Comparison of ENCODE assay signal across 13 cellular contexts in genomic region chr17:61309857-61310256, GRCh38.
DNase-seq lines count a peak whose midpoint lies in the region; ATAC-seq and TF ChIP-seq lines count a peak whose summit lies in the region.
"Had no signal": no experiment of that assay in that cellular context is flagged by ENCODE, and none has a peak within 500 bp of the region (broad histone marks: within the 10 kb centered on the region; RNA-seq: fewer than 3 reads in every experiment).

No MANE protein-coding gene starts in this region.

- TF ChIP-seq CTCF in SK-N-SH (IDR thresholded peaks at IDR 0.05) (peak; percentile 39), fibroblast of mammary gland (conservative IDR thresholded peaks at IDR 0.05; ENCODE audit: control insufficient read depth, insufficient read depth, low read depth, low read length) (no peak)

- H2AK5ac ChIP-seq in trophoblast cell (ENCODE audit: low read length), result no peak overlapping the region

- no peak overlapping the region for H2BK12ac ChIP-seq in trophoblast cell (ENCODE audit: low read length)

- H2AFZ ChIP-seq in SK-N-SH (ENCODE audit: low read depth) (peak overlapping the region; percentile 21; the same call in 1 of the 2 replicates), trophoblast cell (ENCODE audit: insufficient read depth, low read length, poor library complexity) (no peak overlapping the region)

- H3K4me2 ChIP-seq in SK-N-SH (peak overlapping the region; percentile 61), trophoblast cell (ENCODE audit: low read length) (no peak overlapping the region)

- WGBS in SK-N-SH (ENCODE audit: low lambda C conversion rate), result 54% methylated on average over 4 of the region's 4 CpGs
- WGBS in trophoblast cell (ENCODE audit: extremely low coverage, insufficient coverage, insufficient read length), result no CpG with 5 or more reads among the region's 4 CpGs

- ATAC-seq in HG03354 (IDR thresholded peaks at IDR 0.05; ENCODE audit: poor library complexity, severe bottlenecking, unreplicated experiment) (no peak), GM19351 (IDR thresholded peaks at IDR 0.05; ENCODE audit: unreplicated experiment) (no peak)
- ATAC-seq: activated CD4-positive, CD25-positive, alpha-beta regulatory T cell treated with anti-CD3 and anti-CD28 coated beads, Interleukin-2, amount 50 U/mL, for 24 hours had no signal

- H3K23ac ChIP-seq in trophoblast cell (ENCODE audit: low read length), result no peak overlapping the region

- H3K9ac ChIP-seq in SK-N-SH (peak overlapping the region; percentile 53), trophoblast cell (ENCODE audit: low read length) (no peak overlapping the region)

- H3K4me1 ChIP-seq in SK-N-SH (ENCODE audit: control insufficient read depth in 1 of 2, insufficient read depth in 2 of 2, low read depth in 1 of 2, low read length in 1 of 2) (peaks cover 30 to 48% of the 10 kb centered on the region in 2 experiments), trophoblast cell (ENCODE audit: control insufficient read depth in 1 of 2, insufficient read depth in 2 of 2, low read length in 2 of 2) (peaks cover 0 to 14% of the 10 kb centered on the region in 2 experiments)

- CTCF ChIA-PET in SK-N-SH (lab: Yijun Ruan, JAX), result interaction anchor here (0.6 kb wide), 1 partner anchor 119 kb away, joined by 3 read pairs; no protein-coding TSS in a partner anchor

- no peak for TF ChIP-seq RAD21 in SK-N-SH (IDR thresholded peaks at IDR 0.05; ENCODE audit: low read length)

- no peak overlapping the region for H4K91ac ChIP-seq in trophoblast cell (ENCODE audit: low read depth, low read length)

- H3K79me2 ChIP-seq in SK-N-SH (ENCODE audit: insufficient read depth) (no peaks in the 10 kb centered on the region), trophoblast cell (ENCODE audit: control insufficient read depth, insufficient read depth, low read length, poor library complexity) (no peaks in the 10 kb centered on the region)

- no peak overlapping the region for H3K4ac ChIP-seq in trophoblast cell (ENCODE audit: low read depth, low read length)

- H3K27ac ChIP-seq in SK-N-SH (ENCODE audit: low read depth in 2 of 2, low read length in 1 of 2) (peak overlapping the region; percentile 89 to 98), trophoblast cell (ENCODE audit: low read depth, low read length) (no peak overlapping the region)

- no peaks in the 10 kb centered on the region for H4K20me1 ChIP-seq in SK-N-SH (ENCODE audit: insufficient read depth)

- H3K18ac ChIP-seq in trophoblast cell (ENCODE audit: low read length), result no peak overlapping the region

- no peak overlapping the region for H4K8ac ChIP-seq in trophoblast cell (ENCODE audit: low read depth, low read length)

- H3K4me3 ChIP-seq in SK-N-SH (ENCODE audit: low read depth in 2 of 2, low read length in 1 of 2), result no peak overlapping the region
- H3K4me3 ChIP-seq in fibroblast of mammary gland (ENCODE audit: control insufficient read depth, low read depth, low read length), result no peak overlapping the region
- H3K4me3 ChIP-seq in trophoblast cell (ENCODE audit: low read depth, low read length), result no peak overlapping the region
- H3K4me3 ChIP-seq: testis had no signal

- no peaks in the 10 kb centered on the region for H3K79me1 ChIP-seq in trophoblast cell (ENCODE audit: low read length)

- no peak overlapping the region for H2BK5ac ChIP-seq in trophoblast cell (ENCODE audit: low read depth, low read length, poor library complexity)

- H3K9me2 ChIP-seq in SK-N-SH, result no peaks in the 10 kb centered on the region

- POLR2A ChIA-PET in SK-N-SH (lab: Yijun Ruan, JAX), result no interaction called here

- H2BK120ac ChIP-seq in trophoblast cell (ENCODE audit: insufficient read depth, low read length, poor library complexity), result no peak overlapping the region

- no peaks in the 10 kb centered on the region for H3K9me3 ChIP-seq in SK-N-SH
- H3K9me3 ChIP-seq in trophoblast cell (ENCODE audit: insufficient read depth, low read depth, low read length), result no peaks in the 10 kb centered on the region
- H3K9me3 ChIP-seq: testis had no signal

- no peaks in the 10 kb centered on the region for H3K27me3 ChIP-seq in SK-N-SH (ENCODE audit: insufficient read depth)
- H3K27me3 ChIP-seq in trophoblast cell (ENCODE audit: insufficient read depth, low read length), result no peaks in the 10 kb centered on the region
- H3K27me3 ChIP-seq: testis had no signal

- H3K36me3 ChIP-seq in SK-N-SH (replicated peaks in 1 of 2; ENCODE audit: control insufficient read depth in 1 of 2, insufficient read depth in 2 of 2, low read length in 1 of 2) (no peaks in the 10 kb centered on the region), trophoblast cell (ENCODE audit: control insufficient read depth in 1 of 2, insufficient read depth in 2 of 2, low read length in 2 of 2) (no peaks in the 10 kb centered on the region)

- H4K12ac ChIP-seq in trophoblast cell (ENCODE audit: low read depth, low read length), result no peak overlapping the region

- peaks cover 28% of the 10 kb centered on the region for H3F3A ChIP-seq in SK-N-SH (replicated peaks; ENCODE audit: insufficient read depth)

- TF ChIP-seq EP300 in SK-N-SH (IDR thresholded peaks at IDR 0.05; ENCODE audit: borderline replicate concordance in 1 of 2, low read depth in 1 of 2, low read length in 1 of 2), result peak in 1 of 2 experiments; percentile 59; a peak in 1 of 4 replicates

- DNase-seq in DMS 273 (lab: John Stamatoyannopoulos, UW; ENCODE audit: unreplicated experiment) (peak; percentile 59), SK-N-SH (no peak), fibroblast of mammary gland (ENCODE audit: low read depth) (peak; percentile 94), trophoblast cell (peak; percentile 25 to 82), midbrain (lab: John Stamatoyannopoulos, UW) (no peak), iPS-NIHi11 (ENCODE audit: low spot score) (no peak)
- DNase-seq: activated T-cell treated with anti-CD3 and anti-CD28 coated beads, Interleukin-2, amount 50 U/mL, for 48 hours; CD8-positive, alpha-beta memory T cell; NCI-H524 treated with DMSO at 0.1 percent for 48 hours; testis had no signal

- H3K14ac ChIP-seq in trophoblast cell (ENCODE audit: low read length), result no peak overlapping the region

TF ChIP-seq in SK-N-SH, 30 proteins besides CTCF, POLR2A, EP300 and RAD21 (continues in another document):
- TF ChIP-seq PBX3 (IDR thresholded peaks at IDR 0.05), result peak; percentile 45; the same call in 1 of the 2 replicates
- TF ChIP-seq GABPA (IDR thresholded peaks at IDR 0.05; ENCODE audit: low read depth), result no peak
- peak; percentile 57; the same call in 1 of the 2 replicates for TF ChIP-seq POLR2AphosphoS5 (IDR thresholded peaks at IDR 0.05; ENCODE audit: low read depth, low read length)
- peak; percentile 64 for TF ChIP-seq YY1 (IDR thresholded peaks at IDR 0.05; ENCODE audit: low read depth)
- TF ChIP-seq MEF2A (IDR thresholded peaks at IDR 0.05; ENCODE audit: borderline replicate concordance, low read depth), result no peak
- no peak for TF ChIP-seq RXRA (IDR thresholded peaks at IDR 0.05; ENCODE audit: borderline replicate concordance, low read depth)
- TF ChIP-seq GATA2 (CRISPR knock-in tag; IDR thresholded peaks at IDR 0.05), result no peak
- TF ChIP-seq, protein P1, sequence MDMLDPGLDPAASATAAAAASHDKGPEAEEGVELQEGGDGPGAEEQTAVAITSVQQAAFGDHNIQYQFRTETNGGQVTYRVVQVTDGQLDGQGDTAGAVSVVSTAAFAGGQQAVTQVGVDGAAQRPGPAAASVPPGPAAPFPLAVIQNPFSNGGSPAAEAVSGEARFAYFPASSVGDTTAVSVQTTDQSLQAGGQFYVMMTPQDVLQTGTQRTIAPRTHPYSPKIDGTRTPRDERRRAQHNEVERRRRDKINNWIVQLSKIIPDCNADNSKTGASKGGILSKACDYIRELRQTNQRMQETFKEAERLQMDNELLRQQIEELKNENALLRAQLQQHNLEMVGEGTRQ (IDR thresholded peaks at IDR 0.05; ENCODE audit: borderline replicate concordance, low read depth, low read length), result no peak
- no peak for TF ChIP-seq SIN3A (IDR thresholded peaks at IDR 0.05; ENCODE audit: borderline replicate concordance, low read depth, low read length)
- TF ChIP-seq RCOR1 (IDR thresholded peaks at IDR 0.05; ENCODE audit: low read length), result no peak
- TF ChIP-seq USF1 (IDR thresholded peaks at IDR 0.05; ENCODE audit: borderline replicate concordance, low read depth), result no peak
- TF ChIP-seq, protein P2, sequence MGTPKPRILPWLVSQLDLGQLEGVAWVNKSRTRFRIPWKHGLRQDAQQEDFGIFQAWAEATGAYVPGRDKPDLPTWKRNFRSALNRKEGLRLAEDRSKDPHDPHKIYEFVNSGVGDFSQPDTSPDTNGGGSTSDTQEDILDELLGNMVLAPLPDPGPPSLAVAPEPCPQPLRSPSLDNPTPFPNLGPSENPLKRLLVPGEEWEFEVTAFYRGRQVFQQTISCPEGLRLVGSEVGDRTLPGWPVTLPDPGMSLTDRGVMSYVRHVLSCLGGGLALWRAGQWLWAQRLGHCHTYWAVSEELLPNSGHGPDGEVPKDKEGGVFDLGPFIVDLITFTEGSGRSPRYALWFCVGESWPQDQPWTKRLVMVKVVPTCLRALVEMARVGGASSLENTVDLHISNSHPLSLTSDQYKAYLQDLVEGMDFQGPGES (IDR thresholded peaks at IDR 0.05; ENCODE audit: low read depth, low read length), result no peak

Comparison
In these comparisons a context has a peak if more than half of its experiments do, and no peak if none do; other contexts are left out.
1. DNase-seq: peak in DMS 273 (single experiment), fibroblast of mammary gland (single experiment) and trophoblast cell (2 of 2); none in SK-N-SH (single experiment), midbrain (single experiment) and iPS-NIHi11 (single experiment).